9 cellular contexts compared by ENCODE assay signal in genomic region chr12:115871714-115872113, GRCh38.
DNase-seq lines count a peak whose midpoint lies in the region; ATAC-seq, FAIRE-seq and TF ChIP-seq lines count a peak whose summit lies in the region.
"Had no signal": no experiment of that assay in that cellular context is flagged by ENCODE, and none has a peak within 500 bp of the region (broad histone marks: within the 10 kb centered on the region; RNA-seq: fewer than 3 reads in every experiment).

No MANE protein-coding gene starts in this region.

- peak; percentile 43 for TF ChIP-seq CTCF in D721Med (IDR thresholded peaks at IDR 0.05; ENCODE audit: insufficient read depth, missing control alignments)

- ATAC-seq in GM21786 (IDR thresholded peaks at IDR 0.05; ENCODE audit: unreplicated experiment) (peak; percentile 52), left lobe of liver (peak; percentile 81), HG03565 (IDR thresholded peaks at IDR 0.05; ENCODE audit: unreplicated experiment) (no peak), HG03457 (IDR thresholded peaks at IDR 0.05; ENCODE audit: unreplicated experiment) (no peak), HG03442 (IDR thresholded peaks at IDR 0.05; ENCODE audit: unreplicated experiment) (no peak)

- FAIRE-seq in D721Med (lab: Jason Lieb, UNC), result no peak

- DNase-seq in D721Med (ENCODE audit: insufficient read length, low spot score), result no peak
- peak; percentile 92 for DNase-seq in NCI-H2029 treated with DMSO at 0.1 percent for 48 hours (lab: John Stamatoyannopoulos, UW)
- DNase-seq in astrocyte of the hippocampus (ENCODE audit: low read depth, low spot score), result peak; percentile 7
- DNase-seq in left lobe of liver (ENCODE audit: low spot score), result no peak
- DNase-seq: naive B cell had no signal

Comparison
In these comparisons a context has a peak if more than half of its experiments do, and no peak if none do; other contexts are left out.
1. DNase-seq: peak in NCI-H2029 treated with DMSO at 0.1 percent for 48 hours (single experiment) and astrocyte of the hippocampus (single experiment); none in D721Med (single experiment) and left lobe of liver (single experiment).
2. ATAC-seq: peak in GM21786 (single experiment) and left lobe of liver (single experiment); none in HG03565 (single experiment), HG03457 (single experiment) and HG03442 (single experiment).